In genomic region chr19:45886427-45887310, GRCh38 we compare ENCODE assay signal across 8 cellular contexts. TPM values are rescaled to one million over a fixed set of nuclear protein-coding genes. Genes with fewer than 3 reads are reported as not detected.
DNase-seq lines count a peak whose midpoint lies in the region; ATAC-seq and TF ChIP-seq lines count a peak whose summit lies in the region.

No MANE protein-coding gene starts in this region.

- POLR2A ChIA-PET in CD8-positive, alpha-beta memory T cell (lab: Charles Lee): interaction anchor here (0.6 to 2.6 kb wide), 8 partner anchors 15 to 885 kb away, joined by 3 to 22 read pairs (median 4); partner anchors contain the start of genes FOXA3, MYPOP, QPCTL and RELB

- DNase-seq in CD8-positive, alpha-beta memory T cell: peak; percentile 81 to 92 (median 90)
- DNase-seq in NOMO-1 treated with dmso at 0.1 percent for 144 hours (lab: John Stamatoyannopoulos, UW; ENCODE audit: unreplicated experiment): peak; percentile 87
- peak; percentile 81 for DNase-seq in activated CD8-positive, alpha-beta memory T cell treated with anti-CD3 and anti-CD28 coated beads, Interleukin-2, amount 50 U/mL, for 1 hour (ENCODE audit: extremely low read depth)
- DNase-seq in endodermal cell: peak; percentile 96
- DNase-seq in mesenteric fat pad (ENCODE audit: low spot score): peak; percentile 96
- DNase-seq in stimulated activated CD8-positive, alpha-beta memory T cell treated with anti-CD3 and anti-CD28 coated beads, Interleukin-12 subunit alpha, Interleukin-12 subunit beta, amount 100 ng/mL, for 4 hours (ENCODE audit: low read depth): peak; percentile 80

- peaks cover 0 to 3% of the 10 kb centered on the region in 2 donors for H3K27me3 Mint-ChIP-seq in CD8-positive, alpha-beta memory T cell
- H3K27me3 Mint-ChIP-seq in endodermal cell (ENCODE audit: insufficient read depth): no peaks in the 10 kb centered on the region

- no peaks in the 10 kb centered on the region for H3K9me3 Mint-ChIP-seq in CD8-positive, alpha-beta memory T cell
- no peaks in the 10 kb centered on the region for H3K9me3 Mint-ChIP-seq in endodermal cell

- peaks cover 0 to 21% (median 4%) of the 10 kb centered on the region in 3 donors for H3K36me3 Mint-ChIP-seq in CD8-positive, alpha-beta memory T cell
- peaks cover 4% of the 10 kb centered on the region for H3K36me3 Mint-ChIP-seq in endodermal cell (ENCODE audit: low read depth)

- no peak for TF ChIP-seq CTCF in endodermal cell (conservative IDR thresholded peaks at IDR 0.05)

- H3K27ac Mint-ChIP-seq in CD8-positive, alpha-beta memory T cell: peak overlapping the region; percentile 92 to 99 (median 99)
- H3K27ac Mint-ChIP-seq in endodermal cell: peak overlapping the region; percentile 99

- peaks cover 34% of the 10 kb centered on the region for H3K4me1 ChIP-seq in CD8-positive, alpha-beta memory T cell (ENCODE audit: insufficient read depth, low read length)
- H3K4me1 ChIP-seq in HUES48 (ENCODE audit: control insufficient read depth, insufficient read depth, low read length) (peaks cover 9% of the 10 kb centered on the region), endodermal cell (ENCODE audit: control insufficient read depth, insufficient read depth, low read length) (peaks cover 3% of the 10 kb centered on the region)

- CTCF ChIA-PET in CD8-positive, alpha-beta memory T cell (lab: Charles Lee): interaction anchor here (0.8 to 2.7 kb wide), 6 partner anchors 9 to 130 kb away, joined by 3 to 16 read pairs (median 6); partner anchors contain the start of genes FOXA3, MYPOP, SIX5 and SYMPK

- H3K4me3 ChIP-seq in CD8-positive, alpha-beta memory T cell (ENCODE audit: low read length): peak overlapping the region; percentile 92
- peak overlapping the region; percentile 83 for H3K4me3 ChIP-seq in HUES48 (ENCODE audit: low read depth, low read length)
- H3K4me3 ChIP-seq in endodermal cell (ENCODE audit: low read length): peak overlapping the region; percentile 90

- H3K27ac ChIP-seq in CD8-positive, alpha-beta memory T cell (ENCODE audit: low read depth, low read length): peak overlapping the region; percentile 83
- H3K27ac ChIP-seq in HUES48 (ENCODE audit: low read depth, low read length) (peak overlapping the region; percentile 93), endodermal cell (ENCODE audit: low read depth, low read length) (peak overlapping the region; percentile 68)

- peaks cover 16 to 36% (median 22%) of the 10 kb centered on the region in 3 donors for H3K4me1 Mint-ChIP-seq in CD8-positive, alpha-beta memory T cell
- H3K4me1 Mint-ChIP-seq in endodermal cell: peaks cover 11% of the 10 kb centered on the region

- 6 to 19% methylated on average over 12 to 36 of the region's 36 CpGs for WGBS in endodermal cell (ENCODE audit: insufficient coverage in 1 of 2, insufficient read length in 1 of 2), 2 experiments

- H3K27me3 ChIP-seq in CD8-positive, alpha-beta memory T cell (ENCODE audit: insufficient read depth, low read length, poor library complexity, severe bottlenecking): no peaks in the 10 kb centered on the region
- H3K27me3 ChIP-seq in HUES48 (ENCODE audit: control insufficient read depth, insufficient read depth, low read length): no peaks in the 10 kb centered on the region
- H3K27me3 ChIP-seq in endodermal cell (ENCODE audit: control insufficient read depth, insufficient read depth, low read length, poor library complexity, severe bottlenecking): no peaks in the 10 kb centered on the region

- H3K9ac ChIP-seq in HUES48 (ENCODE audit: low read depth, low read length): peak overlapping the region; percentile 81
- peak overlapping the region; percentile 81 for H3K9ac ChIP-seq in endodermal cell (ENCODE audit: extremely low read depth, low read length, poor library complexity, severe bottlenecking)

- no peaks in the 10 kb centered on the region for H3K9me3 ChIP-seq in CD8-positive, alpha-beta memory T cell (ENCODE audit: low read length)
- H3K9me3 ChIP-seq in HUES48 (ENCODE audit: control insufficient read depth, insufficient read depth, low read length) (no peaks in the 10 kb centered on the region), endodermal cell (ENCODE audit: control insufficient read depth, low read length) (no peaks in the 10 kb centered on the region)

- peak; percentile 44 for ATAC-seq in GM21360 (IDR thresholded peaks at IDR 0.05; ENCODE audit: unreplicated experiment)

- no peaks in the 10 kb centered on the region for H3K36me3 ChIP-seq in CD8-positive, alpha-beta memory T cell (ENCODE audit: insufficient read depth, low read length)
- H3K36me3 ChIP-seq in HUES48 (ENCODE audit: control insufficient read depth, insufficient read depth, low read length): no peaks in the 10 kb centered on the region
- H3K36me3 ChIP-seq in endodermal cell (ENCODE audit: control insufficient read depth, insufficient read depth, low read length): peaks cover 3% of the 10 kb centered on the region

- H3K4me3 Mint-ChIP-seq in CD8-positive, alpha-beta memory T cell: peak overlapping the region; percentile 92 to 99 (median 96)
- peak overlapping the region; percentile 81 for H3K4me3 Mint-ChIP-seq in endodermal cell

RNA-seq across cellular contexts. Expression of gene IRF2BP1, which starts 0.7 kb away (rescaled TPM):
- 10 to 100 TPM; 17.9 to 18.6 TPM for total RNA-seq in CD8-positive, alpha-beta memory T cell
- polyA plus RNA-seq in CD8-positive, alpha-beta memory T cell: 8.5 TPM
- 10 to 100 TPM; 23.8 to 30.3 TPM for total RNA-seq in endodermal cell
- 18.0 TPM for polyA plus RNA-seq in endodermal cell (2013, experiment 1 of 2)
- 18.3 TPM for polyA plus RNA-seq in endodermal cell (2013, experiment 2 of 2)
- 14.0 TPM for total RNA-seq in mesenteric fat pad

RNA-seq across cellular contexts. Expression of gene MYPOP, which starts 15.7 kb away (rescaled TPM):
- 1 to 10 TPM; 4.9 to 5.8 TPM for total RNA-seq in CD8-positive, alpha-beta memory T cell
- 0.46 TPM for polyA plus RNA-seq in CD8-positive, alpha-beta memory T cell
- total RNA-seq in endodermal cell: 10 to 100 TPM; 13.6 to 19.9 TPM
- polyA plus RNA-seq in endodermal cell (2013, experiment 1 of 2): 9.8 TPM
- polyA plus RNA-seq in endodermal cell (2013, experiment 2 of 2): 8.9 TPM
- total RNA-seq in mesenteric fat pad: 10.2 TPM

RNA-seq across cellular contexts. Expression of gene FOXA3, which starts 22.5 kb away (rescaled TPM):
- total RNA-seq in CD8-positive, alpha-beta memory T cell: under 1 TPM; 0.59 to 0.62 TPM
- polyA plus RNA-seq in CD8-positive, alpha-beta memory T cell: not detected
- 10 to 100 TPM; 54.2 to 58.1 TPM for total RNA-seq in endodermal cell
- 8.4 TPM for polyA plus RNA-seq in endodermal cell (2013, experiment 1 of 2)
- polyA plus RNA-seq in endodermal cell (2013, experiment 2 of 2): 8.1 TPM
- not detected for total RNA-seq in mesenteric fat pad

RNA-seq across cellular contexts. Expression of gene SYMPK, which starts 23.7 kb away (rescaled TPM):
- total RNA-seq in CD8-positive, alpha-beta memory T cell: 100 to 1,000 TPM; 116 to 119 TPM
- 17.5 TPM for polyA plus RNA-seq in CD8-positive, alpha-beta memory T cell
- total RNA-seq in endodermal cell: 100 to 1,000 TPM; 104 to 119 TPM
- 68.8 TPM for polyA plus RNA-seq in endodermal cell (2013, experiment 1 of 2)
- polyA plus RNA-seq in endodermal cell (2013, experiment 2 of 2): 64.9 TPM
- total RNA-seq in mesenteric fat pad: 52.8 TPM

RNA-seq across cellular contexts. Expression of gene NANOS2, which starts 27.9 kb away (rescaled TPM):
- total RNA-seq in CD8-positive, alpha-beta memory T cell: not detected
- polyA plus RNA-seq in CD8-positive, alpha-beta memory T cell: not detected
- not detected for total RNA-seq in endodermal cell
- polyA plus RNA-seq in endodermal cell (2013, experiment 1 of 2): not detected
- not detected for polyA plus RNA-seq in endodermal cell (2013, experiment 2 of 2)
- not detected for total RNA-seq in mesenteric fat pad

Comparison
In these comparisons a context has a peak if more than half of its experiments do, and no peak if none do; other contexts are left out.
1. Peak in every context shown above with its lines: DNase-seq, ATAC-seq, H3K4me3 ChIP-seq and H3K27ac ChIP-seq.
2. RNA of gene FOXA3, which starts 22.5 kb away (total RNA-seq): 54.2 to 58.1 TPM in endodermal cell; 0.59 to 0.62 TPM in CD8-positive, alpha-beta memory T cell and not detected in mesenteric fat pad (single experiment); every median in the first group is over 10 times any median in the second.